Comparison of ENCODE assay signal across 2 cellular contexts in the genomic region with DNA sequence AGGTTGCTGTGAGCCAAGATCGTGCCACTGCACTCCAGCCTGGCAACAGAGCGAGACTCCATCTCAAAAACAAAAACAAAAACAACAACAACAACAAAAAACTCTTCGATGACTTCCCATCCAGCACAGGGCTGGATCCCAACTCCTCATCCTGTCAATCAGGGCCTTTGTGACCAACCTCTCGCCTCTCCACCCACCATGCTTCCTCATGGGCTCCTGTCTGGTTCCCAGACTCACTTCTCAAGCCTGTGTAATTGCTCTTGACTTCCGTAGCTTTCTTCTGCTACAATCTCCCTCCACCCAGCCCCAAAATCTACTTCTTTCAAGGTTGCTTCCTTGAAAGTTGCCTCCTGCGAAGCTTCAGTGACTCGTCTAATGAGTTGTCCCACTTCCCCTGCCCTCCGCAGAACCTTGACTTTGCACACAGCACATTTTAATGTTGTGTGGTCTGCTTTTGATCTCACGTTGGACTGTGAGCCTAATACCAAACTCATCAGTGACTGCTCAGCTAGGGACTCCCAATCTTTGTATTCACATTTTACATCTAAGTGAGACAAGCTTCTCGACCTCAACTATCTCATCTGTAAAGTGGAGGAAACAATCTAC.
TF ChIP-seq lines count a peak whose summit lies in the region.

No MANE protein-coding gene starts in this region.

TF ChIP-seq in HEK293, 187 proteins besides CTCF, POLR2A, EP300 and RAD21:
- 0 out of 2 replicates have a peak, but pooled peaks have one; percentile 25 for TF ChIP-seq ZNF146 (tag by site-specific recombination; IDR thresholded peaks at IDR 0.05)
- TF ChIP-seq, protein P1, sequence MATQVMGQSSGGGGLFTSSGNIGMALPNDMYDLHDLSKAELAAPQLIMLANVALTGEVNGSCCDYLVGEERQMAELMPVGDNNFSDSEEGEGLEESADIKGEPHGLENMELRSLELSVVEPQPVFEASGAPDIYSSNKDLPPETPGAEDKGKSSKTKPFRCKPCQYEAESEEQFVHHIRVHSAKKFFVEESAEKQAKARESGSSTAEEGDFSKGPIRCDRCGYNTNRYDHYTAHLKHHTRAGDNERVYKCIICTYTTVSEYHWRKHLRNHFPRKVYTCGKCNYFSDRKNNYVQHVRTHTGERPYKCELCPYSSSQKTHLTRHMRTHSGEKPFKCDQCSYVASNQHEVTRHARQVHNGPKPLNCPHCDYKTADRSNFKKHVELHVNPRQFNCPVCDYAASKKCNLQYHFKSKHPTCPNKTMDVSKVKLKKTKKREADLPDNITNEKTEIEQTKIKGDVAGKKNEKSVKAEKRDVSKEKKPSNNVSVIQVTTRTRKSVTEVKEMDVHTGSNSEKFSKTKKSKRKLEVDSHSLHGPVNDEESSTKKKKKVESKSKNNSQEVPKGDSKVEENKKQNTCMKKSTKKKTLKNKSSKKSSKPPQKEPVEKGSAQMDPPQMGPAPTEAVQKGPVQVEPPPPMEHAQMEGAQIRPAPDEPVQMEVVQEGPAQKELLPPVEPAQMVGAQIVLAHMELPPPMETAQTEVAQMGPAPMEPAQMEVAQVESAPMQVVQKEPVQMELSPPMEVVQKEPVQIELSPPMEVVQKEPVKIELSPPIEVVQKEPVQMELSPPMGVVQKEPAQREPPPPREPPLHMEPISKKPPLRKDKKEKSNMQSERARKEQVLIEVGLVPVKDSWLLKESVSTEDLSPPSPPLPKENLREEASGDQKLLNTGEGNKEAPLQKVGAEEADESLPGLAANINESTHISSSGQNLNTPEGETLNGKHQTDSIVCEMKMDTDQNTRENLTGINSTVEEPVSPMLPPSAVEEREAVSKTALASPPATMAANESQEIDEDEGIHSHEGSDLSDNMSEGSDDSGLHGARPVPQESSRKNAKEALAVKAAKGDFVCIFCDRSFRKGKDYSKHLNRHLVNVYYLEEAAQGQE (tag by site-specific recombination; IDR thresholded peaks at IDR 0.05): no peak
- TF ChIP-seq ZNF132 (tag by site-specific recombination; IDR thresholded peaks at IDR 0.05; ENCODE audit: borderline replicate concordance): no peak
- no peak for TF ChIP-seq ZNF521 (tag by site-specific recombination; IDR thresholded peaks at IDR 0.05)
- TF ChIP-seq GLIS2 (tag by site-specific recombination; IDR thresholded peaks at IDR 0.05): 0 out of 2 replicates have a peak, but pooled peaks have one; percentile 14
- peak; percentile 43; the same call in 1 of the 2 replicates for TF ChIP-seq ZNF600 (tag by site-specific recombination; IDR thresholded peaks at IDR 0.05)
- no peak for TF ChIP-seq ZNF768 (tag by site-specific recombination; IDR thresholded peaks at IDR 0.05)

TF ChIP-seq in K562, 482 proteins besides CTCF, POLR2A, EP300 and RAD21:
- TF ChIP-seq SLC30A9 (CRISPR knock-in tag; IDR thresholded peaks at IDR 0.05) (no peak), ARID1B (IDR thresholded peaks at IDR 0.05) (no peak), STAT6 (CRISPR knock-in tag; IDR thresholded peaks at IDR 0.05) (no peak)
- TF ChIP-seq, protein P2, sequence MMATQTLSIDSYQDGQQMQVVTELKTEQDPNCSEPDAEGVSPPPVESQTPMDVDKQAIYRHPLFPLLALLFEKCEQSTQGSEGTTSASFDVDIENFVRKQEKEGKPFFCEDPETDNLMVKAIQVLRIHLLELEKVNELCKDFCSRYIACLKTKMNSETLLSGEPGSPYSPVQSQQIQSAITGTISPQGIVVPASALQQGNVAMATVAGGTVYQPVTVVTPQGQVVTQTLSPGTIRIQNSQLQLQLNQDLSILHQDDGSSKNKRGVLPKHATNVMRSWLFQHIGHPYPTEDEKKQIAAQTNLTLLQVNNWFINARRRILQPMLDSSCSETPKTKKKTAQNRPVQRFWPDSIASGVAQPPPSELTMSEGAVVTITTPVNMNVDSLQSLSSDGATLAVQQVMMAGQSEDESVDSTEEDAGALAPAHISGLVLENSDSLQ (IDR thresholded peaks at IDR 0.05): peak; percentile 81
